ENCODE assay signal across 23 cellular contexts in the genomic region with DNA sequence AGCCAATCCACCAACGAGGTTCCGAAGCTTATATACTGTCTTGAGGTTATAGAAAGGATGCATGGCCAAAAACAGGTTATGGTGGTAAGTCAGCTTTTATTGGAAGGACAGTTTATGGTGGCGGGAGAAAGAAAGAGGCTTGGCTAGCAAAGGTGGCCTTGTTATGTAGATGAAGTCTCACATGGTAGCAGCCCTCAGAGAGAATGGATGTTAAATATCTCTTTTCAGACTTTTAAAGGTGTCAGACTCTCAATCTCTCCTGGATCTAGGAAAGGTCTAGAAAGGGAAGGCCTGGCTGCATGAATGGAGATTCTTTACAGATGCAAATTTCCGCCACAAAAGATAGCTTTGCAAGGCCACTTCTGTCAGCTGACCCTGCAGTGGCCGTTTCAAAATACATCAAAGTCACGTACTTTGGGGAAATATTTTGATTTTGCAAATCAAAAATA.
"Had no signal": no experiment of that assay in that cellular context is flagged by ENCODE, and none has a peak within 500 bp of the region (broad histone marks: within the 10 kb centered on the region; RNA-seq: fewer than 3 reads in every experiment).

No MANE protein-coding gene starts in this region.

- H3K27ac ChIP-seq: breast epithelium, SJSA1 had no signal

- H3K36me3 Mint-ChIP-seq: activated CD8-positive, alpha-beta memory T cell treated with anti-CD3 and anti-CD28 coated beads, Interleukin-2, amount 10 ng/mL, durations not matched to agents 7 days and 5 days; activated naive CD4-positive, alpha-beta T cell treated with anti-CD3 and anti-CD28 coated beads, Interleukin-2, amount 50 U/mL, for 24 hours had no signal

- H3K27me3 ChIP-seq: breast epithelium, SJSA1 had no signal

- H3K4me3 ChIP-seq: breast epithelium, SJSA1 had no signal

- H3K36me3 ChIP-seq: breast epithelium, SJSA1 had no signal

- H3K9me3 ChIP-seq: breast epithelium, SJSA1 had no signal

- ATAC-seq: activated CD8-positive, alpha-beta memory T cell treated with anti-CD3 and anti-CD28 coated beads, Interleukin-2, amount 10 ng/mL, durations not matched to agents 7 days and 5 days; PC-3 had no signal

- H3K4me1 ChIP-seq: breast epithelium, SJSA1 had no signal

- H3K4me1 Mint-ChIP-seq: activated CD8-positive, alpha-beta memory T cell treated with anti-CD3 and anti-CD28 coated beads, Interleukin-2, amount 10 ng/mL, durations not matched to agents 7 days and 5 days; activated naive CD4-positive, alpha-beta T cell treated with anti-CD3 and anti-CD28 coated beads, Interleukin-2, amount 50 U/mL, for 24 hours had no signal

- DNase-seq: activated CD4-positive, alpha-beta T cell treated with anti-CD3 and anti-CD28 coated beads for 48 hours; activated CD4-positive, alpha-beta T cell treated with anti-CD3 and anti-CD28 coated beads, Interleukin-2, amount 50 U/mL, for 4 hours; activated CD4-positive, CD25-positive, alpha-beta regulatory T cell treated with anti-CD3 and anti-CD28 coated beads, Interleukin-2, amount 50 U/mL, for 72 hours; activated CD8-positive, alpha-beta memory T cell treated with anti-CD3 and anti-CD28 coated beads, Interleukin-2, amount 10 ng/mL, durations not matched to agents 7 days and 5 days; activated effector memory CD4-positive, alpha-beta T cell treated with Interleukin-2 at 50 U/mL for 16 hours; activated naive CD4-positive, alpha-beta T cell; activated T-cell treated with anti-CD3 and anti-CD28 coated beads, Interleukin-2, amount 50 U/mL, for 24 hours; aorta; caudate nucleus; MM.1S; NCI-H1105; NCI-H1436; NCI-H1694 treated with DMSO at 0.1 percent for 48 hours; NCI-H2029 treated with DMSO at 0.1 percent for 48 hours; NCI-H510A treated with DMSO at 0.1 percent for 48 hours; PC-3; SHP77 had no signal

- H3K4me3 Mint-ChIP-seq: activated CD8-positive, alpha-beta memory T cell treated with anti-CD3 and anti-CD28 coated beads, Interleukin-2, amount 10 ng/mL, durations not matched to agents 7 days and 5 days; activated naive CD4-positive, alpha-beta T cell treated with anti-CD3 and anti-CD28 coated beads, Interleukin-2, amount 50 U/mL, for 24 hours; activated T-cell treated with anti-CD3 and anti-CD28 coated beads, Interleukin-2, amount 50 U/mL, for 24 hours; activated T-helper 1 cell treated with anti-CD3 and anti-CD28 coated beads, Interleukin-12 subunit alpha, Interleukin-12 subunit beta, Interleukin-2, Interleukin-4 antibody, amounts not matched to agents 30 ng/mL and 10 ng/mL and 1 ng/mL, durations not matched to agents 14 hours and 24 hours and 36 hours; T-helper 1 cell treated with Interleukin-12 subunit alpha and Interleukin-12 subunit beta and Interleukin-4 antibody, amounts not matched to agents 30 μg/mL and 1 μg/mL, for 36 hours had no signal

- FAIRE-seq: RCC 7860 had no signal

- H3K27ac Mint-ChIP-seq: activated CD8-positive, alpha-beta memory T cell treated with anti-CD3 and anti-CD28 coated beads, Interleukin-2, amount 10 ng/mL, durations not matched to agents 7 days and 5 days; activated naive CD4-positive, alpha-beta T cell treated with anti-CD3 and anti-CD28 coated beads, Interleukin-2, amount 50 U/mL, for 24 hours; activated T-cell treated with anti-CD3 and anti-CD28 coated beads, Interleukin-2, amount 50 U/mL, for 24 hours; activated T-helper 1 cell treated with anti-CD3 and anti-CD28 coated beads, Interleukin-12 subunit alpha, Interleukin-12 subunit beta, Interleukin-2, Interleukin-4 antibody, amounts not matched to agents 30 ng/mL and 10 ng/mL and 1 ng/mL, durations not matched to agents 14 hours and 24 hours and 36 hours; T-helper 1 cell treated with Interleukin-12 subunit alpha and Interleukin-12 subunit beta and Interleukin-4 antibody, amounts not matched to agents 30 μg/mL and 1 μg/mL, for 36 hours had no signal

- H3K27me3 Mint-ChIP-seq: activated CD8-positive, alpha-beta memory T cell treated with anti-CD3 and anti-CD28 coated beads, Interleukin-2, amount 10 ng/mL, durations not matched to agents 7 days and 5 days; activated naive CD4-positive, alpha-beta T cell treated with anti-CD3 and anti-CD28 coated beads, Interleukin-2, amount 50 U/mL, for 24 hours; activated T-cell treated with anti-CD3 and anti-CD28 coated beads, Interleukin-2, amount 50 U/mL, for 24 hours had no signal
